In the genomic region with DNA sequence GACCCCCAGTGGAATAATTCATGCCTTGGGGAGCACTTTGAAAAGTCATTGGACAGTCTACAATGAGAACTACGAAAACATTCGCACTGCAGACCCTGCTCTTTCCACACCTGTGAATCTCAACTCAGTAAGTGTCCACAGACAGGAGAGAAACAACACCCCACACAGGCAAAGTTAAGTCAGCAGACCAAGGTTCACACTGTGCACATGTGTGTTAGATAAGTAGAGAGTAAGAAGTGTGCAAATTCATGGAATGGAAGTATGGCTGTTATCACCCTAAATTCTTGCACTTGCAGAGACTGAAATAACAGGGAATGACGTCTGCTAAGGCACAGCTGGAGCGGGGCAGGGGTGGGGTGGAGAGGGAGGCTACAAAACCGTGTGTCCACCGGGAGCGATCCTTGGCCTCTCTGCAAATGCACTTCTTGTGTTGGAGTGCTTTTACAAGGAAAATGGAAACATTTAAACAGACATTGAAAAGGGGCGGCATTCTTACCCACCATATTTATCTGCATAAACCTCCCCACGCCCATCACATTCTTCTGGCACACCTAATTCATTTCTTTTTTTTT, we compare ENCODE assay signal across 20 cellular contexts. TPM values are rescaled to one million over a fixed set of nuclear protein-coding genes. Genes with fewer than 3 reads are reported as not detected.
DNase-seq lines count a peak whose midpoint lies in the region; ATAC-seq and TF ChIP-seq lines count a peak whose summit lies in the region.
"Had no signal": no experiment of that assay in that cellular context is flagged by ENCODE, and none has a peak within 500 bp of the region (broad histone marks: within the 10 kb centered on the region; RNA-seq: fewer than 3 reads in every experiment).

No MANE protein-coding gene starts in this region.

- H3K9ac ChIP-seq in BLaER1 treated with 17β-estradiol and CSF1 and Interleukin-3, amounts not matched to agents 10 nM and 100 nM: no peak overlapping the region
- no peak overlapping the region for H3K9ac ChIP-seq in colonic mucosa (ENCODE audit: low read depth in 2 of 2, low read length in 2 of 2)

- TF ChIP-seq POLR2A in stomach (IDR thresholded peaks at IDR 0.05): no peak

- peaks cover 26 to 76% (median 32%) of the 10 kb centered on the region in 10 experiments; a peak in 19 of 20 replicates for H3K4me1 ChIP-seq in BLaER1 treated with 17β-estradiol and CSF1 and Interleukin-3, amounts not matched to agents 10 nM and 100 nM
- H3K4me1 ChIP-seq in stomach (peaks cover 35 to 68% (median 42%) of the 10 kb centered on the region in 4 donors), colonic mucosa (no peaks in the 10 kb centered on the region), BE2C (no peaks in the 10 kb centered on the region)
- H3K4me1 ChIP-seq in effector memory CD4-positive, alpha-beta T cell (ENCODE audit: control insufficient read depth, insufficient read depth, low read length, poor library complexity, severe bottlenecking): no peaks in the 10 kb centered on the region

- H3K4me3 Mint-ChIP-seq in chondrocyte (ENCODE audit: unreplicated experiment): no peak overlapping the region
- H3K4me3 Mint-ChIP-seq: activated CD4-positive, alpha-beta T cell treated with anti-CD3 and anti-CD28 coated beads, Interleukin-2, amount 10 ng/mL, durations not matched to agents 7 days and 5 days; activated naive CD4-positive, alpha-beta T cell treated with anti-CD3 and anti-CD28 coated beads, Interleukin-2, amount 10 ng/mL, durations not matched to agents 7 days and 5 days; CD8-positive, alpha-beta memory T cell had no signal

- peak overlapping the region in 1 of 11 experiments; percentile 23; a peak in 3 of 22 replicates for H3K27ac ChIP-seq in BLaER1 treated with 17β-estradiol and CSF1 and Interleukin-3, amounts not matched to agents 10 nM and 100 nM
- H3K27ac ChIP-seq in stomach (peak overlapping the region in 3 of 5 donors; percentile 22 to 41 (median 29)), colonic mucosa (no peak overlapping the region)
- no peak overlapping the region for H3K27ac ChIP-seq in effector memory CD4-positive, alpha-beta T cell (ENCODE audit: insufficient read depth, low read length, poor library complexity, severe bottlenecking)
- H3K27ac ChIP-seq: brain microvascular endothelial cell, esophagus squamous epithelium had no signal

- peak overlapping the region in 10 of 11 experiments; percentile 3 to 59 (median 42); a peak in 13 of 22 replicates for H3K4me2 ChIP-seq in BLaER1 treated with 17β-estradiol and CSF1 and Interleukin-3, amounts not matched to agents 10 nM and 100 nM

- ATAC-seq in left lobe of liver: peak; percentile 41
- ATAC-seq in HG02884 (IDR thresholded peaks at IDR 0.05; ENCODE audit: unreplicated experiment): no peak
- ATAC-seq: PC-3 had no signal

- no peaks in the 10 kb centered on the region for H3K27me3 ChIP-seq in BLaER1 treated with 17β-estradiol and CSF1 and Interleukin-3, amounts not matched to agents 10 nM and 100 nM
- H3K27me3 ChIP-seq in stomach: no peaks in the 10 kb centered on the region
- no peaks in the 10 kb centered on the region for H3K27me3 ChIP-seq in colonic mucosa
- H3K27me3 ChIP-seq in effector memory CD4-positive, alpha-beta T cell (replicated peaks; ENCODE audit: control insufficient read depth, insufficient read depth, low read length, poor library complexity, severe bottlenecking): no peaks in the 10 kb centered on the region
- H3K27me3 ChIP-seq in BE2C: no peaks in the 10 kb centered on the region
- H3K27me3 ChIP-seq: brain microvascular endothelial cell, sigmoid colon had no signal

- DNase-seq in chondrocyte (ENCODE audit: low spot score): no peak
- DNase-seq in left lobe of liver (ENCODE audit: low spot score): no peak
- no peak for DNase-seq in stomach
- DNase-seq in colonic mucosa: no peak
- DNase-seq in effector memory CD4-positive, alpha-beta T cell: no peak
- no peak for DNase-seq in BE2C
- DNase-seq: activated CD4-positive, alpha-beta T cell treated with anti-CD3 and anti-CD28 coated beads, Interleukin-2, amount 10 ng/mL, durations not matched to agents 7 days and 5 days; activated naive CD4-positive, alpha-beta T cell treated with anti-CD3 and anti-CD28 coated beads, Interleukin-2, amount 10 ng/mL, durations not matched to agents 7 days and 5 days; brain microvascular endothelial cell; CD8-positive, alpha-beta memory T cell; DND-41; esophagus squamous epithelium; NCI-H1105; NCI-H2107; PC-3; sigmoid colon; stimulated activated CD4-positive, alpha-beta T cell treated with anti-CD3 and anti-CD28 coated beads, Interleukin-4, amount 100 ng/mL, for 1 hour had no signal

- peak overlapping the region; percentile 42 for H3K27ac Mint-ChIP-seq in chondrocyte (ENCODE audit: unreplicated experiment)
- H3K27ac Mint-ChIP-seq: activated CD4-positive, alpha-beta T cell treated with anti-CD3 and anti-CD28 coated beads, Interleukin-2, amount 10 ng/mL, durations not matched to agents 7 days and 5 days; activated naive CD4-positive, alpha-beta T cell treated with anti-CD3 and anti-CD28 coated beads, Interleukin-2, amount 10 ng/mL, durations not matched to agents 7 days and 5 days; CD8-positive, alpha-beta memory T cell had no signal

- H3K36me3 Mint-ChIP-seq in chondrocyte (ENCODE audit: low read depth): peaks cover 35% of the 10 kb centered on the region
- H3K36me3 Mint-ChIP-seq: activated naive CD4-positive, alpha-beta T cell treated with anti-CD3 and anti-CD28 coated beads, Interleukin-2, amount 10 ng/mL, durations not matched to agents 7 days and 5 days; CD8-positive, alpha-beta memory T cell had no signal

- no peak for TF ChIP-seq EP300 in stomach (IDR thresholded peaks at IDR 0.05)

- H3K9me3 Mint-ChIP-seq in chondrocyte (ENCODE audit: low read depth): no peaks in the 10 kb centered on the region
- H3K9me3 Mint-ChIP-seq: activated CD4-positive, alpha-beta T cell treated with anti-CD3 and anti-CD28 coated beads, Interleukin-2, amount 10 ng/mL, durations not matched to agents 7 days and 5 days had no signal

- intact Hi-C loops in stomach (cut with DNase I; ENCODE audit: low total_unique reads): no loop called here
- intact Hi-C loops in colonic mucosa (cut with DNase I): no loop called here

- H3K9me3 ChIP-seq in BLaER1 treated with 17β-estradiol and CSF1 and Interleukin-3, amounts not matched to agents 10 nM and 100 nM (replicated peaks in 1 of 11): peaks cover 0 to 21% (median 12%) of the 10 kb centered on the region in 11 experiments; a peak in 12 of 22 replicates
- H3K9me3 ChIP-seq in stomach: no peaks in the 10 kb centered on the region
- no peaks in the 10 kb centered on the region for H3K9me3 ChIP-seq in colonic mucosa
- no peaks in the 10 kb centered on the region for H3K9me3 ChIP-seq in effector memory CD4-positive, alpha-beta T cell (ENCODE audit: control insufficient read depth, low read length)
- no peaks in the 10 kb centered on the region for H3K9me3 ChIP-seq in BE2C
- H3K9me3 ChIP-seq: esophagus squamous epithelium, sigmoid colon had no signal

- no peak overlapping the region for H3K4me3 ChIP-seq in BLaER1 treated with 17β-estradiol and CSF1 and Interleukin-3, amounts not matched to agents 10 nM and 100 nM
- no peak overlapping the region for H3K4me3 ChIP-seq in stomach
- no peak overlapping the region for H3K4me3 ChIP-seq in colonic mucosa
- H3K4me3 ChIP-seq in effector memory CD4-positive, alpha-beta T cell (ENCODE audit: insufficient read depth, low read depth, low read length, poor library complexity, severe bottlenecking): no peak overlapping the region
- no peak overlapping the region for H3K4me3 ChIP-seq in BE2C (ENCODE audit: low read depth, low read length)
- H3K4me3 ChIP-seq: esophagus squamous epithelium, sigmoid colon had no signal

- H3K36me3 ChIP-seq in BLaER1 treated with 17β-estradiol and CSF1 and Interleukin-3, amounts not matched to agents 10 nM and 100 nM: peaks cover 0 to 60% (median 23%) of the 10 kb centered on the region in 11 experiments; a peak in 16 of 22 replicates
- H3K36me3 ChIP-seq in stomach: no peaks in the 10 kb centered on the region
- H3K36me3 ChIP-seq in colonic mucosa: no peaks in the 10 kb centered on the region
- no peaks in the 10 kb centered on the region for H3K36me3 ChIP-seq in effector memory CD4-positive, alpha-beta T cell (ENCODE audit: control insufficient read depth, insufficient read depth, low read length)
- no peaks in the 10 kb centered on the region for H3K36me3 ChIP-seq in BE2C
- H3K36me3 ChIP-seq: brain microvascular endothelial cell, esophagus squamous epithelium, sigmoid colon had no signal

- no peaks in the 10 kb centered on the region for H3K27me3 Mint-ChIP-seq in chondrocyte (ENCODE audit: low read depth)
- H3K27me3 Mint-ChIP-seq: activated CD4-positive, alpha-beta T cell treated with anti-CD3 and anti-CD28 coated beads, Interleukin-2, amount 10 ng/mL, durations not matched to agents 7 days and 5 days; activated naive CD4-positive, alpha-beta T cell treated with anti-CD3 and anti-CD28 coated beads, Interleukin-2, amount 10 ng/mL, durations not matched to agents 7 days and 5 days; CD8-positive, alpha-beta memory T cell had no signal

- WGBS in stomach, 5 donors: 57 to 67% (median 60%) methylated on average over 9 of the region's 9 CpGs

- H4K20me1 ChIP-seq in BLaER1 treated with 17β-estradiol and CSF1 and Interleukin-3, amounts not matched to agents 10 nM and 100 nM: peaks cover 0 to 92% (median 26%) of the 10 kb centered on the region in 11 experiments; a peak in 14 of 22 replicates

- no peak for TF ChIP-seq CTCF in chondrocyte (IDR thresholded peaks at IDR 0.05)
- TF ChIP-seq CTCF in stomach (IDR thresholded peaks at IDR 0.05): no peak
- TF ChIP-seq CTCF in colonic mucosa (IDR thresholded peaks at IDR 0.05): no peak
- no peak for TF ChIP-seq CTCF in BE2C (IDR thresholded peaks at IDR 0.05; ENCODE audit: low read depth, low read length)

- H3K4me1 Mint-ChIP-seq in chondrocyte (ENCODE audit: low read depth): peaks cover 90% of the 10 kb centered on the region
- H3K4me1 Mint-ChIP-seq: activated CD4-positive, alpha-beta T cell treated with anti-CD3 and anti-CD28 coated beads, Interleukin-2, amount 10 ng/mL, durations not matched to agents 7 days and 5 days; activated naive CD4-positive, alpha-beta T cell treated with anti-CD3 and anti-CD28 coated beads, Interleukin-2, amount 10 ng/mL, durations not matched to agents 7 days and 5 days; CD8-positive, alpha-beta memory T cell had no signal

RNA-seq across cellular contexts. Expression of a gene that starts 30.3 kb away (rescaled TPM):
- total RNA-seq in chondrocyte: 320 to 433 TPM (median 426 TPM) in 3 replicates
- 47.2 TPM for total RNA-seq in left lobe of liver
- 100 to 1,000 TPM in 1 of 5 donors, 10 to 100 TPM in 4; 30.1 to 105 (median 86.9) TPM for total RNA-seq in stomach
- 10 to 100 TPM in 2 of 3 donors, 1 to 10 TPM in 1; 10.0 to 40.6 (median 25.8) TPM for polyA plus RNA-seq in stomach
- total RNA-seq in colonic mucosa: 10 to 100 TPM; 41.1 to 58.2 TPM
- polyA plus RNA-seq in BE2C (2012; ENCODE audit: insufficient read depth, insufficient read length, low read depth): 1.2 TPM
- total RNA-seq: A673; activated CD4-positive, alpha-beta T cell treated with anti-CD3 and anti-CD28 coated beads, Interleukin-2, amount 10 ng/mL, durations not matched to agents 7 days and 5 days had no signal
- polyA plus RNA-seq: CD8-positive, alpha-beta memory T cell had no signal

Comparison
In these comparisons a context has a peak if more than half of its experiments do, and no peak if none do; other contexts are left out.
1. H3K27ac ChIP-seq: peak in stomach (3 of 5); none in colonic mucosa (single experiment) and effector memory CD4-positive, alpha-beta T cell (single experiment).